In genomic region chr11:9260182-9261146, GRCh38 we compare ENCODE assay signal across 11 cellular contexts. TPM values are rescaled to one million over a fixed set of nuclear protein-coding genes. Genes with fewer than 3 reads are reported as not detected.
A peak's percentile ranks its signal among the peaks of the same experiment; 100 is the strongest.
DNase-seq lines count a peak whose midpoint lies in the region; ATAC-seq and TF ChIP-seq lines count a peak whose summit lies in the region.
"Had no signal": no experiment of that assay in that cellular context is flagged by ENCODE, and none has a peak within 500 bp of the region (broad histone marks: within the 10 kb centered on the region; RNA-seq: fewer than 3 reads in every experiment).

No MANE protein-coding gene starts in this region.

- peaks cover 10% of the 10 kb centered on the region for H3K36me3 Mint-ChIP-seq in CD4-positive, alpha-beta T cell (ENCODE audit: low read depth)
- H3K36me3 Mint-ChIP-seq in mesothelial cell of epicardium = peaks cover 6% of the 10 kb centered on the region

- H3K36me3 ChIP-seq in WERI-Rb-1 = peaks cover 3% of the 10 kb centered on the region
- no peaks in the 10 kb centered on the region for H3K36me3 ChIP-seq in aorta (ENCODE audit: control insufficient read depth in 1 of 2, insufficient read depth in 2 of 2, low read length in 1 of 2)
- H3K36me3 ChIP-seq: colonic mucosa had no signal

- DNase-seq in CD4-positive, alpha-beta T cell = peak in 1 of 10 experiments; percentile 6
- DNase-seq in WERI-Rb-1 = no peak
- no peak for DNase-seq in mesothelial cell of epicardium (ENCODE audit: low spot score in 2 of 2, unreplicated experiment in 2 of 2)
- DNase-seq in cerebellum (ENCODE audit: low spot score) = no peak
- no peak for DNase-seq in stimulated activated naive CD8-positive, alpha-beta T cell treated with anti-CD3 and anti-CD28 coated beads, Interleukin-15, amount 100 ng/mL, for 72 hours
- DNase-seq in aorta = no peak
- DNase-seq: activated CD4-positive, alpha-beta T cell treated with anti-CD3 and anti-CD28 coated beads, Interleukin-2, amount 50 U/mL, for 1 hour; colonic mucosa had no signal

- H3K27me3 ChIP-seq in CD4-positive, alpha-beta T cell (ENCODE audit: control insufficient read depth, insufficient read depth, low read length) = no peaks in the 10 kb centered on the region
- H3K27me3 ChIP-seq in WERI-Rb-1 (ENCODE audit: insufficient read depth, low read depth, severe bottlenecking) (no peaks in the 10 kb centered on the region), aorta (ENCODE audit: control insufficient read depth in 1 of 2, insufficient read depth in 2 of 2, low read length in 1 of 2) (no peaks in the 10 kb centered on the region)
- H3K27me3 ChIP-seq: colonic mucosa had no signal

- no peak for ATAC-seq in CD4-positive, alpha-beta T cell (ENCODE audit: poor library complexity)
- ATAC-seq in GM19395 (IDR thresholded peaks at IDR 0.05; ENCODE audit: unreplicated experiment) = peak; percentile 34
- no peak for ATAC-seq in stimulated activated naive CD8-positive, alpha-beta T cell treated with anti-CD3 and anti-CD28 coated beads, Interleukin-15, amount 100 ng/mL, for 72 hours
- no peak for ATAC-seq in aorta (ENCODE audit: low FRiP score)
- no peak for ATAC-seq in GM21390 (IDR thresholded peaks at IDR 0.05; ENCODE audit: unreplicated experiment)
- ATAC-seq: sciatic nerve had no signal

- 49 to 50% methylated on average over 5 of the region's 5 CpGs for WGBS in aorta, 2 donors

- H3K9me3 ChIP-seq in CD4-positive, alpha-beta T cell (ENCODE audit: control insufficient read depth, low read length) = no peaks in the 10 kb centered on the region
- H3K9me3 ChIP-seq in WERI-Rb-1 (ENCODE audit: severe bottlenecking) (no peaks in the 10 kb centered on the region), aorta (ENCODE audit: control insufficient read depth, low read length) (no peaks in the 10 kb centered on the region)
- H3K9me3 ChIP-seq: colonic mucosa had no signal

- intact Hi-C loops in CD4-positive, alpha-beta T cell (cut with DNase I, micrococcal nuclease) = loop anchor here (5.0 to 10.0 kb wide), 3 partner anchors 33 to 124 kb away; partner anchors contain the start of gene IPO7 (in 1 of the 2)
- intact Hi-C loops in aorta (cut with DNase I) = loop anchor here in 1 of 2 donors (5.0 to 10.0 kb wide), 2 partner anchors 86 to 247 kb away; no protein-coding TSS in a partner anchor

- H3K27me3 Mint-ChIP-seq in CD4-positive, alpha-beta T cell = no peaks in the 10 kb centered on the region
- no peaks in the 10 kb centered on the region for H3K27me3 Mint-ChIP-seq in mesothelial cell of epicardium (ENCODE audit: low read depth)
- H3K27me3 Mint-ChIP-seq in stimulated activated naive CD8-positive, alpha-beta T cell treated with anti-CD3 and anti-CD28 coated beads, Interleukin-15, amount 100 ng/mL, for 72 hours = no peaks in the 10 kb centered on the region

- H3K27ac ChIP-seq in CD4-positive, alpha-beta T cell (ENCODE audit: low read depth, low read length) = no peak overlapping the region
- H3K27ac ChIP-seq in WERI-Rb-1 (no peak overlapping the region), aorta (ENCODE audit: low read depth in 1 of 2, low read length in 2 of 2) (no peak overlapping the region)
- H3K27ac ChIP-seq: colonic mucosa had no signal

- H3K9me3 Mint-ChIP-seq in CD4-positive, alpha-beta T cell = no peaks in the 10 kb centered on the region
- peaks cover 6% of the 10 kb centered on the region for H3K9me3 Mint-ChIP-seq in mesothelial cell of epicardium
- H3K9me3 Mint-ChIP-seq in stimulated activated naive CD8-positive, alpha-beta T cell treated with anti-CD3 and anti-CD28 coated beads, Interleukin-15, amount 100 ng/mL, for 72 hours = no peaks in the 10 kb centered on the region

- POLR2A ChIA-PET in CD4-positive, alpha-beta T cell (lab: Charles Lee) = interaction anchor here (0.7 to 2.2 kb wide), 4 partner anchors 10 to 200 kb away, joined by 3 to 18 read pairs (median 6); partner anchors contain the start of gene ZNF143

- H3K4me3 Mint-ChIP-seq in CD4-positive, alpha-beta T cell = peak overlapping the region; percentile 58
- no peak overlapping the region for H3K4me3 Mint-ChIP-seq in mesothelial cell of epicardium
- H3K4me3 Mint-ChIP-seq in stimulated activated naive CD8-positive, alpha-beta T cell treated with anti-CD3 and anti-CD28 coated beads, Interleukin-15, amount 100 ng/mL, for 72 hours = peak overlapping the region in 1 of 2 donors; percentile 17

- CTCF ChIA-PET in CD4-positive, alpha-beta T cell (lab: Charles Lee) = interaction anchor here (1.0 kb wide), 1 partner anchor 13 kb away, joined by 3 read pairs; no protein-coding TSS in a partner anchor

- H3K4me1 ChIP-seq in aorta (ENCODE audit: control insufficient read depth in 1 of 2, insufficient read depth in 2 of 2, low read length in 2 of 2) = no peaks in the 10 kb centered on the region
- H3K4me1 ChIP-seq: colonic mucosa had no signal

- TF ChIP-seq CTCF in CD4-positive, alpha-beta T cell (IDR thresholded peaks at IDR 0.05) = no peak
- TF ChIP-seq CTCF in WERI-Rb-1 (IDR thresholded peaks at IDR 0.05; ENCODE audit: low read depth, low read length) (peak; percentile 15; the same call in 1 of the 2 replicates), mesothelial cell of epicardium (IDR thresholded peaks at IDR 0.05; ENCODE audit: unreplicated experiment) (peak; percentile 25)

- H3K4me3 ChIP-seq in WERI-Rb-1 (ENCODE audit: low read depth, low read length) = no peak overlapping the region
- H3K4me3 ChIP-seq in aorta (ENCODE audit: low read length in 2 of 2) = no peak overlapping the region
- H3K4me3 ChIP-seq: colonic mucosa had no signal

- peaks cover 48% of the 10 kb centered on the region for H3K4me1 Mint-ChIP-seq in CD4-positive, alpha-beta T cell (ENCODE audit: low read depth)
- H3K4me1 Mint-ChIP-seq in mesothelial cell of epicardium = peaks cover 33% of the 10 kb centered on the region
- peaks cover 42% of the 10 kb centered on the region for H3K4me1 Mint-ChIP-seq in stimulated activated naive CD8-positive, alpha-beta T cell treated with anti-CD3 and anti-CD28 coated beads, Interleukin-15, amount 100 ng/mL, for 72 hours

- H3K27ac Mint-ChIP-seq in CD4-positive, alpha-beta T cell = peak overlapping the region; percentile 79
- peak overlapping the region; percentile 62 for H3K27ac Mint-ChIP-seq in mesothelial cell of epicardium
- H3K27ac Mint-ChIP-seq in stimulated activated naive CD8-positive, alpha-beta T cell treated with anti-CD3 and anti-CD28 coated beads, Interleukin-15, amount 100 ng/mL, for 72 hours = no peak overlapping the region

RNA-seq across cellular contexts. Expression of gene DENND5A, which starts 4.7 kb away (rescaled TPM):
- total RNA-seq in CD4-positive, alpha-beta T cell = 100 to 1,000 TPM; 101 to 103 TPM
- total RNA-seq in mesothelial cell of epicardium (84.9 to 89.6 TPM (median 85.5 TPM) in 3 replicates), cerebellum (169 TPM), aorta (100 to 1,000 TPM; 129 to 155 TPM)
- 10 to 100 TPM; 56.0 to 63.5 TPM for polyA plus RNA-seq in aorta

RNA-seq across cellular contexts. Expression of gene TMEM41B, which starts 53.9 kb away (rescaled TPM):
- 10 to 100 TPM; 41.4 to 42.7 TPM for total RNA-seq in CD4-positive, alpha-beta T cell
- total RNA-seq in mesothelial cell of epicardium (59.2 to 64.5 TPM (median 63.5 TPM) in 3 replicates), cerebellum (35.9 TPM), aorta (10 to 100 TPM; 28.8 to 31.4 TPM)
- polyA plus RNA-seq in aorta = 10 to 100 TPM in 1 of 2 donors, 1 to 10 TPM in 1; 2.3 to 23.3 TPM

Comparison
In these comparisons a context has a peak if more than half of its experiments do, and no peak if none do; other contexts are left out.
1. H3K27ac Mint-ChIP-seq: peak in CD4-positive, alpha-beta T cell (single experiment) and mesothelial cell of epicardium (single experiment); none in stimulated activated naive CD8-positive, alpha-beta T cell treated with anti-CD3 and anti-CD28 coated beads, Interleukin-15, amount 100 ng/mL, for 72 hours (0 of 2).